Comparison of ENCODE assay signal across 12 cellular contexts in genomic region chr10:6221971-6222751, GRCh38. TPM values are rescaled to one million over a fixed set of nuclear protein-coding genes. Genes with fewer than 3 reads are reported as not detected.
DNase-seq lines count a peak whose midpoint lies in the region; TF ChIP-seq lines count a peak whose summit lies in the region.
"Had no signal": no experiment of that assay in that cellular context is flagged by ENCODE, and none has a peak within 500 bp of the region (broad histone marks: within the 10 kb centered on the region; RNA-seq: fewer than 3 reads in every experiment).

No MANE protein-coding gene starts in this region.

- no peak overlapping the region for H3K4me3 ChIP-seq in BLaER1 treated with 17β-estradiol and CSF1 and Interleukin-3, amounts not matched to agents 10 nM and 100 nM
- H3K4me3 ChIP-seq in neutrophil (ENCODE audit: low read depth in 1 of 2, low read length in 1 of 2) (no peak overlapping the region), Caco-2 (ENCODE audit: low read depth, low read length) (no peak overlapping the region)
- H3K4me3 ChIP-seq: K562 had no signal

- H3K27ac Mint-ChIP-seq in chondrocyte (ENCODE audit: unreplicated experiment) (peak overlapping the region; percentile 45), Caco-2 (ENCODE audit: unreplicated experiment) (no peak overlapping the region)
- H3K27ac Mint-ChIP-seq: activated CD4-positive, alpha-beta T cell treated with anti-CD3 and anti-CD28 coated beads, Interleukin-2, amount 10 ng/mL, durations not matched to agents 7 days and 5 days had no signal

- no peaks in the 10 kb centered on the region for H3K27me3 Mint-ChIP-seq in chondrocyte (ENCODE audit: low read depth)
- no peaks in the 10 kb centered on the region for H3K27me3 Mint-ChIP-seq in Caco-2 (ENCODE audit: insufficient read depth, unreplicated experiment)
- H3K27me3 Mint-ChIP-seq: activated CD4-positive, alpha-beta T cell treated with anti-CD3 and anti-CD28 coated beads, Interleukin-2, amount 10 ng/mL, durations not matched to agents 7 days and 5 days had no signal

- H4K20me1 ChIP-seq in BLaER1 treated with 17β-estradiol and CSF1 and Interleukin-3, amounts not matched to agents 10 nM and 100 nM, result peaks cover 45 to 100% (median 88%) of the 10 kb centered on the region in 11 experiments

- H3K4me1 ChIP-seq in BLaER1 treated with 17β-estradiol and CSF1 and Interleukin-3, amounts not matched to agents 10 nM and 100 nM, result peaks cover 36 to 64% (median 53%) of the 10 kb centered on the region in 10 experiments
- H3K4me1 ChIP-seq in neutrophil (ENCODE audit: control insufficient read depth in 1 of 2, insufficient read depth in 1 of 2, low read depth in 1 of 2, low read length in 1 of 2) (no peaks in the 10 kb centered on the region), Caco-2 (no peaks in the 10 kb centered on the region)

- no TSS peak for BruUV-seq in Caco-2 (replicated peaks; lab: Mats Ljungman, UMichigan)

- POLR2A ChIA-PET in GM10248 (lab: Yijun Ruan, JAX) (no interaction called here), Caco-2 (lab: Charles Lee) (no interaction called here)

- peak; percentile 48 for DNase-seq in M059J (ENCODE audit: low read depth)
- no peak for DNase-seq in chondrocyte (ENCODE audit: low spot score)
- no peak for DNase-seq in GM10248 (ENCODE audit: extremely low spot score)
- no peak for DNase-seq in NCI-H2171 treated with DMSO at 0.1 percent for 48 hours (lab: John Stamatoyannopoulos, UW)
- DNase-seq in Caco-2, result no peak
- no peak for DNase-seq in NCI-H2029 treated with DMSO at 0.1 percent for 48 hours (lab: John Stamatoyannopoulos, UW)
- DNase-seq: activated CD4-positive, alpha-beta T cell treated with anti-CD3 and anti-CD28 coated beads, Interleukin-2, amount 10 ng/mL, durations not matched to agents 7 days and 5 days; NCI-H2081; T-helper 1 cell had no signal

- intact Hi-C loops in Caco-2 (cut with micrococcal nuclease; ENCODE audit: unreplicated experiment), result no loop called here

- H3K9ac ChIP-seq in BLaER1 treated with 17β-estradiol and CSF1 and Interleukin-3, amounts not matched to agents 10 nM and 100 nM, result peak overlapping the region in 6 of 11 experiments; percentile 11 to 54 (median 43); a peak in 9 of 22 replicates

- H3K27ac ChIP-seq in BLaER1 treated with 17β-estradiol and CSF1 and Interleukin-3, amounts not matched to agents 10 nM and 100 nM, result peak overlapping the region in 5 of 11 experiments; percentile 18 to 56 (median 38); a peak in 5 of 22 replicates
- peak overlapping the region; percentile 39 for H3K27ac ChIP-seq in neutrophil

- H3K36me3 ChIP-seq in BLaER1 treated with 17β-estradiol and CSF1 and Interleukin-3, amounts not matched to agents 10 nM and 100 nM, result peaks cover 71 to 100% (median 94%) of the 10 kb centered on the region in 11 experiments
- peaks cover 100% of the 10 kb centered on the region for H3K36me3 ChIP-seq in neutrophil
- peaks cover 16% of the 10 kb centered on the region for H3K36me3 ChIP-seq in Caco-2 (ENCODE audit: control insufficient read depth, insufficient read depth, low read length)

- no peaks in the 10 kb centered on the region for H3K27me3 ChIP-seq in BLaER1 treated with 17β-estradiol and CSF1 and Interleukin-3, amounts not matched to agents 10 nM and 100 nM
- H3K27me3 ChIP-seq in neutrophil (no peaks in the 10 kb centered on the region), Caco-2 (replicated peaks; ENCODE audit: control insufficient read depth, insufficient read depth, low read length) (no peaks in the 10 kb centered on the region)

- H3K4me3 Mint-ChIP-seq in chondrocyte (ENCODE audit: unreplicated experiment), result no peak overlapping the region
- H3K4me3 Mint-ChIP-seq in Caco-2 (ENCODE audit: unreplicated experiment), result no peak overlapping the region
- H3K4me3 Mint-ChIP-seq: activated CD4-positive, alpha-beta T cell treated with anti-CD3 and anti-CD28 coated beads, Interleukin-2, amount 10 ng/mL, durations not matched to agents 7 days and 5 days had no signal

- TF ChIP-seq CTCF in chondrocyte (IDR thresholded peaks at IDR 0.05) (no peak), neutrophil (IDR thresholded peaks at IDR 0.05) (no peak), GM10248 (IDR thresholded peaks at IDR 0.05; ENCODE audit: control extremely low read depth, extremely low read depth, low read depth, missing control alignments) (no peak), Caco-2 (IDR thresholded peaks at IDR 0.05; ENCODE audit: insufficient read depth in 1 of 2, low read depth in 1 of 2, low read length in 1 of 2, severe bottlenecking in 1 of 2, unreplicated experiment in 1 of 2) (no peak)

- H3K9me3 ChIP-seq in BLaER1 treated with 17β-estradiol and CSF1 and Interleukin-3, amounts not matched to agents 10 nM and 100 nM (replicated peaks in 1 of 11), result no peaks in the 10 kb centered on the region
- H3K9me3 ChIP-seq in neutrophil, result peaks cover 1% of the 10 kb centered on the region
- H3K9me3 ChIP-seq in Caco-2, result no peaks in the 10 kb centered on the region

- CTCF ChIA-PET in GM10248 (lab: Yijun Ruan, JAX) (interaction anchor here (1.6 kb wide), 1 partner anchor 180 kb away, joined by 4 read pairs; no protein-coding TSS in a partner anchor), Caco-2 (lab: Charles Lee) (no interaction called here)

- peak overlapping the region in 9 of 11 experiments; percentile 74 to 94 (median 85); a peak in 19 of 22 replicates for H3K4me2 ChIP-seq in BLaER1 treated with 17β-estradiol and CSF1 and Interleukin-3, amounts not matched to agents 10 nM and 100 nM

- H3K4me1 Mint-ChIP-seq in chondrocyte (ENCODE audit: low read depth), result peaks cover 27% of the 10 kb centered on the region
- H3K4me1 Mint-ChIP-seq in Caco-2 (ENCODE audit: low read depth, unreplicated experiment), result no peaks in the 10 kb centered on the region

- peaks cover 45% of the 10 kb centered on the region for H3K36me3 Mint-ChIP-seq in chondrocyte (ENCODE audit: low read depth)
- peaks cover 46% of the 10 kb centered on the region for H3K36me3 Mint-ChIP-seq in Caco-2 (ENCODE audit: insufficient read depth, unreplicated experiment)

- H3K9me3 Mint-ChIP-seq in chondrocyte (ENCODE audit: low read depth), result no peaks in the 10 kb centered on the region
- H3K9me3 Mint-ChIP-seq in Caco-2 (ENCODE audit: unreplicated experiment), result no peaks in the 10 kb centered on the region
- H3K9me3 Mint-ChIP-seq: activated CD4-positive, alpha-beta T cell treated with anti-CD3 and anti-CD28 coated beads, Interleukin-2, amount 10 ng/mL, durations not matched to agents 7 days and 5 days had no signal

RNA-seq across cellular contexts. Expression of gene PFKFB3, which starts 19.4 kb away (rescaled TPM):
- 20.3 and 23.4 TPM in 2 replicates for total RNA-seq in M059J (2014; rRNA removed; shearing (Covaris generic))
- total RNA-seq in chondrocyte (40.3 to 46.5 TPM (median 41.6 TPM) in 3 replicates), Caco-2 (2022) (33.0 and 35.4 TPM in 2 replicates)
